In the genomic region with DNA sequence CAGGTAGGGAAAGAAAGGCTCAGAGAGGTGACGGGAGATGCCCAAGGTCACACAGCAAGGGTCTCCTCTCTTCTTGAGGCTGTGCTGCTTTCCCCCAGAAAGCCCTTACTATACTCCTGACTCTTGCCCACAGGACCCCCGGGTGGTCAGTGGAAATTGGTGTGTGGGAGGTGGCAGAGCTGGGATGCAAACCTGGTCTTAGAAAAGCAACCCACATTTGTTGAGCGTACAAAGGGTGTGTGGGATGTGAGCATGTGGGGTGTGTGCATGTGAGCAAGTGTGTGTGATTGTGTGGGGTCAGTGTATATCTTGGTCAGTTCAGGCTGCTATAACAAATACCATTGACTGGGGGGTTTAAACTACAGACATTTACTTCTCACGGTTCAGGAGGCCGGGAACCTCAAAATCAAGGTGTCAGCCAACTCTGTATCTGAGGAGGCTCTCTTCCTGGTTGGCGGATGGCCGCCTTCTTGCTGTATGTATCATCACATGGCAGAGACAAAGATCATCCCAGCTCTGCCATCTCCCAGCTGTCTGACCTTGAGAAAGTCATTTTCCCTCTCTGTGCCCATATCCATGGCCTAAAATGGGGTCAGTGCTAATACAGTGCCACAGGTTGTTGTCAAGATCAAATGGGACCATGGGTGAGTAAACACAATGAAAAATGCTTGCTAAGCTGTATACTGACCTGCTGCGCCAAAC, we compare ENCODE assay signal across 17 cellular contexts.
DNase-seq lines count a peak whose midpoint lies in the region; ATAC-seq and TF ChIP-seq lines count a peak whose summit lies in the region.
"Had no signal": no experiment of that assay in that cellular context is flagged by ENCODE, and none has a peak within 500 bp of the region (broad histone marks: within the 10 kb centered on the region; RNA-seq: fewer than 3 reads in every experiment).

No MANE protein-coding gene starts in this region.

- H3K4me1 ChIP-seq in HEK293 (ENCODE audit: control insufficient read depth, insufficient read depth, low read length) = no peaks in the 10 kb centered on the region
- peaks cover 38% of the 10 kb centered on the region for H3K4me1 ChIP-seq in HAP-1

- H3K27ac ChIP-seq in HEK293 (ENCODE audit: extremely low read depth, low read depth, low read length) = no peak overlapping the region
- no peak overlapping the region for H3K27ac ChIP-seq in RWPE1
- H3K27ac ChIP-seq: BLaER1 had no signal

- in situ Hi-C loops in HAP-1 (cut with MboI; ENCODE audit: low sequenced_read_pairs) = no loop called here

- H3K36me3 ChIP-seq in HEK293 (ENCODE audit: control insufficient read depth in 2 of 2, insufficient read depth in 1 of 2, low read length in 2 of 2) (no peaks in the 10 kb centered on the region), HAP-1 (replicated peaks) (no peaks in the 10 kb centered on the region)
- H3K36me3 ChIP-seq: BLaER1 had no signal

- CTCF ChIA-PET in HEK293 (lab: Yijun Ruan, JAX) (interaction anchor here (0.7 to 1.0 kb wide), 3 partner anchors 288 to 827 kb away, joined by 3 to 9 read pairs (median 3); no protein-coding TSS in a partner anchor), RWPE1 (lab: Yijun Ruan, JAX) (interaction anchor here (0.6 to 1.3 kb wide), 3 partner anchors 126 to 1171 kb away, joined by 3 to 6 read pairs (median 4); no protein-coding TSS in a partner anchor)
- CTCF ChIA-PET in activated CD8-positive, alpha-beta memory T cell treated with anti-CD3 and anti-CD28 coated beads, Interleukin-2, amount 10 ng/mL, durations not matched to agents 7 days and 5 days (lab: Charles Lee) = no interaction called here
- CTCF ChIA-PET in activated CD4-positive, alpha-beta T cell treated with anti-CD3 and anti-CD28 coated beads, Interleukin-2, amount 10 ng/mL, durations not matched to agents 7 days and 5 days (lab: Charles Lee) = no interaction called here

- no peak for ATAC-seq in activated CD8-positive, alpha-beta memory T cell treated with anti-CD3 and anti-CD28 coated beads, Interleukin-2, amount 10 ng/mL, durations not matched to agents 7 days and 5 days
- ATAC-seq: GM23338, K562, Panc1 had no signal

- peaks cover 13% of the 10 kb centered on the region for H3K27me3 Mint-ChIP-seq in activated CD8-positive, alpha-beta memory T cell treated with anti-CD3 and anti-CD28 coated beads, Interleukin-2, amount 10 ng/mL, durations not matched to agents 7 days and 5 days
- H3K27me3 Mint-ChIP-seq in glutamatergic neuron (ENCODE audit: unreplicated experiment) = peaks cover 2% of the 10 kb centered on the region
- H3K27me3 Mint-ChIP-seq in activated CD4-positive, alpha-beta T cell treated with anti-CD3 and anti-CD28 coated beads, Interleukin-2, amount 10 ng/mL, durations not matched to agents 7 days and 5 days = peaks cover 11% of the 10 kb centered on the region

- H3K4me3 ChIP-seq in HEK293 (ENCODE audit: low read depth, low read length) = no peak overlapping the region
- no peak overlapping the region for H3K4me3 ChIP-seq in HAP-1
- H3K4me3 ChIP-seq: BLaER1, GM23338, K562 had no signal

- H3K27ac Mint-ChIP-seq in activated CD8-positive, alpha-beta memory T cell treated with anti-CD3 and anti-CD28 coated beads, Interleukin-2, amount 10 ng/mL, durations not matched to agents 7 days and 5 days = no peak overlapping the region
- H3K27ac Mint-ChIP-seq in glutamatergic neuron (ENCODE audit: unreplicated experiment) = no peak overlapping the region
- no peak overlapping the region for H3K27ac Mint-ChIP-seq in activated CD4-positive, alpha-beta T cell treated with anti-CD3 and anti-CD28 coated beads, Interleukin-2, amount 10 ng/mL, durations not matched to agents 7 days and 5 days
- H3K27ac Mint-ChIP-seq: CD4-positive, alpha-beta memory T cell had no signal

- H3K27me3 ChIP-seq in HAP-1 (ENCODE audit: low read depth) = no peaks in the 10 kb centered on the region
- H3K27me3 ChIP-seq: BLaER1 had no signal

- POLR2A ChIA-PET in HEK293 (lab: Yijun Ruan, JAX) = no interaction called here
- POLR2A ChIA-PET in activated CD4-positive, alpha-beta T cell treated with anti-CD3 and anti-CD28 coated beads, Interleukin-2, amount 10 ng/mL, durations not matched to agents 7 days and 5 days (lab: Charles Lee) = no interaction called here
- POLR2A ChIA-PET in RWPE1 (lab: Yijun Ruan, JAX; ENCODE audit: low non-redundant PET) = no interaction called here

- H3K36me3 Mint-ChIP-seq in activated CD8-positive, alpha-beta memory T cell treated with anti-CD3 and anti-CD28 coated beads, Interleukin-2, amount 10 ng/mL, durations not matched to agents 7 days and 5 days = no peaks in the 10 kb centered on the region
- no peaks in the 10 kb centered on the region for H3K36me3 Mint-ChIP-seq in glutamatergic neuron (ENCODE audit: unreplicated experiment)
- no peaks in the 10 kb centered on the region for H3K36me3 Mint-ChIP-seq in activated CD4-positive, alpha-beta T cell treated with anti-CD3 and anti-CD28 coated beads, Interleukin-2, amount 10 ng/mL, durations not matched to agents 7 days and 5 days (ENCODE audit: low read depth)
- H3K36me3 Mint-ChIP-seq: CD4-positive, alpha-beta memory T cell had no signal

- no peaks in the 10 kb centered on the region for H3K9me3 Mint-ChIP-seq in activated CD8-positive, alpha-beta memory T cell treated with anti-CD3 and anti-CD28 coated beads, Interleukin-2, amount 10 ng/mL, durations not matched to agents 7 days and 5 days (ENCODE audit: low read depth)
- H3K9me3 Mint-ChIP-seq in glutamatergic neuron (ENCODE audit: unreplicated experiment) = peaks cover 15% of the 10 kb centered on the region
- no peaks in the 10 kb centered on the region for H3K9me3 Mint-ChIP-seq in activated CD4-positive, alpha-beta T cell treated with anti-CD3 and anti-CD28 coated beads, Interleukin-2, amount 10 ng/mL, durations not matched to agents 7 days and 5 days
- H3K9me3 Mint-ChIP-seq: CD4-positive, alpha-beta memory T cell had no signal

- intact Hi-C loops in posterior vena cava (cut with DNase I) = no loop called here

- peak; percentile 30 for DNase-seq in activated CD8-positive, alpha-beta memory T cell treated with anti-CD3 and anti-CD28 coated beads, Interleukin-2, amount 10 ng/mL, durations not matched to agents 7 days and 5 days
- DNase-seq in glutamatergic neuron (peak; percentile 2), posterior vena cava (ENCODE audit: low spot score) (peak; percentile 46), HAP-1 (ENCODE audit: low spot score in 2 of 2) (no peak), NOMO-1 treated with DMSO at 0.1 percent for 48 hours (lab: John Stamatoyannopoulos, UW; ENCODE audit: unreplicated experiment) (no peak), RWPE1 (ENCODE audit: low spot score) (no peak)
- DNase-seq in activated CD4-positive, alpha-beta T cell treated with anti-CD3 and anti-CD28 coated beads, Interleukin-2, amount 10 ng/mL, durations not matched to agents 7 days and 5 days = no peak
- DNase-seq: CD4-positive, alpha-beta memory T cell; MV-4-11; NCI-H187; NCI-H2227 treated with DMSO at 0.1 percent for 48 hours; Right ventricle myocardium superior had no signal

- no peaks in the 10 kb centered on the region for H3K4me1 Mint-ChIP-seq in activated CD8-positive, alpha-beta memory T cell treated with anti-CD3 and anti-CD28 coated beads, Interleukin-2, amount 10 ng/mL, durations not matched to agents 7 days and 5 days
- peaks cover 37% of the 10 kb centered on the region for H3K4me1 Mint-ChIP-seq in glutamatergic neuron (ENCODE audit: low read depth, unreplicated experiment)
- no peaks in the 10 kb centered on the region for H3K4me1 Mint-ChIP-seq in activated CD4-positive, alpha-beta T cell treated with anti-CD3 and anti-CD28 coated beads, Interleukin-2, amount 10 ng/mL, durations not matched to agents 7 days and 5 days
- H3K4me1 Mint-ChIP-seq: CD4-positive, alpha-beta memory T cell had no signal

- H3K9me3 ChIP-seq in HEK293 (ENCODE audit: control insufficient read depth, insufficient read depth, low read depth, low read length) (no peaks in the 10 kb centered on the region), HAP-1 (no peaks in the 10 kb centered on the region)
- H3K9me3 ChIP-seq: BLaER1 had no signal

- TF ChIP-seq CTCF in HEK293 (tag by site-specific recombination; IDR thresholded peaks at IDR 0.05) (no peak), glutamatergic neuron (IDR thresholded peaks at IDR 0.05; ENCODE audit: partially characterized antibody, unreplicated experiment) (no peak), RWPE1 (conservative IDR thresholded peaks at IDR 0.05; ENCODE audit: low read depth) (no peak)

- H3K4me3 Mint-ChIP-seq in activated CD8-positive, alpha-beta memory T cell treated with anti-CD3 and anti-CD28 coated beads, Interleukin-2, amount 10 ng/mL, durations not matched to agents 7 days and 5 days = no peak overlapping the region
- no peak overlapping the region for H3K4me3 Mint-ChIP-seq in glutamatergic neuron (ENCODE audit: unreplicated experiment)
- H3K4me3 Mint-ChIP-seq in activated CD4-positive, alpha-beta T cell treated with anti-CD3 and anti-CD28 coated beads, Interleukin-2, amount 10 ng/mL, durations not matched to agents 7 days and 5 days = no peak overlapping the region
- H3K4me3 Mint-ChIP-seq: CD4-positive, alpha-beta memory T cell; GM23338 had no signal

TF ChIP-seq in HEK293, 187 proteins besides CTCF, POLR2A, EP300 and RAD21 (continues in another document):
- TF ChIP-seq ZBTB21 (tag by site-specific recombination; IDR thresholded peaks at IDR 0.05) = no peak
- TF ChIP-seq, protein P1, sequence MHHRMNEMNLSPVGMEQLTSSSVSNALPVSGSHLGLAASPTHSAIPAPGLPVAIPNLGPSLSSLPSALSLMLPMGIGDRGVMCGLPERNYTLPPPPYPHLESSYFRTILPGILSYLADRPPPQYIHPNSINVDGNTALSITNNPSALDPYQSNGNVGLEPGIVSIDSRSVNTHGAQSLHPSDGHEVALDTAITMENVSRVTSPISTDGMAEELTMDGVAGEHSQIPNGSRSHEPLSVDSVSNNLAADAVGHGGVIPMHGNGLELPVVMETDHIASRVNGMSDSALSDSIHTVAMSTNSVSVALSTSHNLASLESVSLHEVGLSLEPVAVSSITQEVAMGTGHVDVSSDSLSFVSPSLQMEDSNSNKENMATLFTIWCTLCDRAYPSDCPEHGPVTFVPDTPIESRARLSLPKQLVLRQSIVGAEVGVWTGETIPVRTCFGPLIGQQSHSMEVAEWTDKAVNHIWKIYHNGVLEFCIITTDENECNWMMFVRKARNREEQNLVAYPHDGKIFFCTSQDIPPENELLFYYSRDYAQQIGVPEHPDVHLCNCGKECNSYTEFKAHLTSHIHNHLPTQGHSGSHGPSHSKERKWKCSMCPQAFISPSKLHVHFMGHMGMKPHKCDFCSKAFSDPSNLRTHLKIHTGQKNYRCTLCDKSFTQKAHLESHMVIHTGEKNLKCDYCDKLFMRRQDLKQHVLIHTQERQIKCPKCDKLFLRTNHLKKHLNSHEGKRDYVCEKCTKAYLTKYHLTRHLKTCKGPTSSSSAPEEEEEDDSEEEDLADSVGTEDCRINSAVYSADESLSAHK (tag by site-specific recombination; IDR thresholded peaks at IDR 0.05) = no peak
- TF ChIP-seq OVOL3 (tag by site-specific recombination; IDR thresholded peaks at IDR 0.05) = no peak
- no peak for TF ChIP-seq ZNF324 (tag by site-specific recombination; IDR thresholded peaks at IDR 0.05)
- no peak for TF ChIP-seq PRDM1 (tag by site-specific recombination; IDR thresholded peaks at IDR 0.05)
- peak; percentile 64 for TF ChIP-seq ZFHX2 (tag by site-specific recombination; conservative IDR thresholded peaks at IDR 0.05)
- no peak for TF ChIP-seq ZBTB1 (tag by site-specific recombination; IDR thresholded peaks at IDR 0.05)

Comparison
In these comparisons a context has a peak if more than half of its experiments do, and no peak if none do; other contexts are left out.
1. DNase-seq: peak in activated CD8-positive, alpha-beta memory T cell treated with anti-CD3 and anti-CD28 coated beads, Interleukin-2, amount 10 ng/mL, durations not matched to agents 7 days and 5 days (single experiment), glutamatergic neuron (single experiment) and posterior vena cava (single experiment); none in activated CD4-positive, alpha-beta T cell treated with anti-CD3 and anti-CD28 coated beads, Interleukin-2, amount 10 ng/mL, durations not matched to agents 7 days and 5 days (single experiment), HAP-1 (0 of 2), NOMO-1 treated with DMSO at 0.1 percent for 48 hours (single experiment) and RWPE1 (single experiment).
2. CTCF ChIA-PET loops: an anchor here in HEK293 (0.7 to 1.0 kb wide) and RWPE1 (0.6 to 1.3 kb wide); none called in activated CD8-positive, alpha-beta memory T cell treated with anti-CD3 and anti-CD28 coated beads, Interleukin-2, amount 10 ng/mL, durations not matched to agents 7 days and 5 days and activated CD4-positive, alpha-beta T cell treated with anti-CD3 and anti-CD28 coated beads, Interleukin-2, amount 10 ng/mL, durations not matched to agents 7 days and 5 days.